ENCODE assay signal across 8 cellular contexts in genomic region chr4:153465922-153466636, GRCh38. TPM values are rescaled to one million over a fixed set of nuclear protein-coding genes. Genes with fewer than 3 reads are reported as not detected.
DNase-seq lines count a peak whose midpoint lies in the region; ATAC-seq and TF ChIP-seq lines count a peak whose summit lies in the region.

Gene TMEM131L, plus strand, starts transcription at chr4:153466360. Its CDS starts 38 bp downstream, at chr4:153466398.

- peaks cover 0 to 26% of the 10 kb centered on the region in 2 donors for H3K36me3 Mint-ChIP-seq in CD4-positive, alpha-beta memory T cell

- peaks cover 34% of the 10 kb centered on the region for H3K4me1 ChIP-seq in CD4-positive, alpha-beta memory T cell (ENCODE audit: insufficient read depth, low read length)
- H3K4me1 ChIP-seq in esophagus muscularis mucosa = peaks cover 27 to 62% (median 53%) of the 10 kb centered on the region in 4 donors
- peaks cover 13 to 61% (median 52%) of the 10 kb centered on the region in 4 donors for H3K4me1 ChIP-seq in stomach

- TF ChIP-seq POLR2A in esophagus muscularis mucosa (IDR thresholded peaks at IDR 0.05; ENCODE audit: low read depth) = peak; percentile 20
- peak in 1 of 4 donors; percentile 13 for TF ChIP-seq POLR2A in stomach (IDR thresholded peaks at IDR 0.05)

- intact Hi-C loops in CD4-positive, alpha-beta memory T cell (cut with micrococcal nuclease) = loop anchor here (1.0 kb wide), 3 partner anchors 31 to 56 kb away; no protein-coding TSS in a partner anchor
- intact Hi-C loops in esophagus muscularis mucosa (cut with DNase I) = loop anchor here (2.0 to 10.0 kb wide), 3 partner anchors 91 to 121 kb away; partner anchors contain the start of gene MND1
- intact Hi-C loops in stomach (cut with DNase I; ENCODE audit: low total_unique reads) = loop anchor here (10.0 kb wide), 1 partner anchor 109 kb away; no protein-coding TSS in a partner anchor

- H3K4me3 ChIP-seq in CD4-positive, alpha-beta memory T cell (ENCODE audit: low read length in 2 of 2) = peak within 1 kb of the TSS; percentile 79 to 86
- H3K4me3 ChIP-seq in esophagus muscularis mucosa (peak within 1 kb of the TSS; percentile 61 to 95 (median 88)), stomach (peak within 1 kb of the TSS; percentile 69 to 98 (median 82))

- peak within 1 kb of the TSS; percentile 89 to 99 (median 98) for H3K4me3 Mint-ChIP-seq in CD4-positive, alpha-beta memory T cell

- peak; percentile 10 to 33 (median 14) for TF ChIP-seq CTCF in esophagus muscularis mucosa (IDR thresholded peaks at IDR 0.05)
- TF ChIP-seq CTCF in stomach (IDR thresholded peaks at IDR 0.05) = peak in 1 of 7 experiments; percentile 14

- H3K27me3 ChIP-seq in CD4-positive, alpha-beta memory T cell (ENCODE audit: insufficient read depth, low read length) = no peaks in the 10 kb centered on the region
- H3K27me3 ChIP-seq in esophagus muscularis mucosa (no peaks in the 10 kb centered on the region), stomach (no peaks in the 10 kb centered on the region)

- POLR2A ChIA-PET in CD4-positive, alpha-beta memory T cell (lab: Charles Lee; ENCODE audit: partially characterized antibody) = interaction anchor here (0.8 to 20.6 kb wide), 33 partner anchors 9 to 930 kb away, joined by 3 to 546 read pairs (median 7); no protein-coding TSS in a partner anchor

- H3K4me1 Mint-ChIP-seq in CD4-positive, alpha-beta memory T cell = peaks cover 28 to 57% (median 34%) of the 10 kb centered on the region in 4 donors

- no peaks in the 10 kb centered on the region for H3K9me3 Mint-ChIP-seq in CD4-positive, alpha-beta memory T cell

- peak within 1 kb of the TSS; percentile 95 to 100 (median 98) for H3K27ac Mint-ChIP-seq in CD4-positive, alpha-beta memory T cell

- WGBS in esophagus muscularis mucosa = under 1% methylated on average over 43 of the region's 86 CpGs
- 0 to 1% (median 1%) methylated on average over 32 to 83 of the region's 86 CpGs for WGBS in stomach, 5 donors

- H3K9me3 ChIP-seq in CD4-positive, alpha-beta memory T cell (ENCODE audit: control insufficient read depth in 1 of 2, low read length in 2 of 2) = no peaks in the 10 kb centered on the region
- H3K9me3 ChIP-seq in esophagus muscularis mucosa = no peaks in the 10 kb centered on the region
- no peaks in the 10 kb centered on the region for H3K9me3 ChIP-seq in stomach

- no peaks in the 10 kb centered on the region for H3K27me3 Mint-ChIP-seq in CD4-positive, alpha-beta memory T cell

- CTCF ChIA-PET in CD4-positive, alpha-beta memory T cell (lab: Charles Lee; ENCODE audit: partially characterized antibody) = interaction anchor here (0.7 to 8.3 kb wide), 33 partner anchors 11 to 183 kb away, joined by 3 to 100 read pairs (median 6); no protein-coding TSS in a partner anchor

- DNase-seq in CD4-positive, alpha-beta memory T cell = peak; percentile 66 to 81 (median 73)
- DNase-seq in HPDE6-E6E7 (ENCODE audit: extremely low spot score) (peak; percentile 57), OCI-M1 (lab: John Stamatoyannopoulos, UW) (peak; percentile 96), esophagus muscularis mucosa (ENCODE audit: extremely low spot score) (peak; percentile 93), myocyte (ENCODE audit: low read depth) (peak; percentile 85), stomach (peak; percentile 72)
- peak; percentile 74 for DNase-seq in activated T-cell treated with anti-CD3 and anti-CD28 coated beads, Interleukin-2, amount 50 U/mL, for 1 hour

- H3K27ac ChIP-seq in CD4-positive, alpha-beta memory T cell (ENCODE audit: low read depth, low read length) = peak within 1 kb of the TSS; percentile 76
- peak within 1 kb of the TSS; percentile 82 to 89 (median 88) for H3K27ac ChIP-seq in esophagus muscularis mucosa (replicated peaks in 1 of 4)
- peak within 1 kb of the TSS; percentile 81 to 89 (median 88) for H3K27ac ChIP-seq in stomach

- peak; percentile 35 for ATAC-seq in GM19463 (IDR thresholded peaks at IDR 0.05; ENCODE audit: unreplicated experiment)

- no peak for TF ChIP-seq EP300 in esophagus muscularis mucosa (IDR thresholded peaks at IDR 0.05)
- TF ChIP-seq EP300 in stomach (IDR thresholded peaks at IDR 0.05) = no peak

- no peaks in the 10 kb centered on the region for H3K36me3 ChIP-seq in CD4-positive, alpha-beta memory T cell (ENCODE audit: insufficient read depth, low read length)
- H3K36me3 ChIP-seq in esophagus muscularis mucosa = no peaks in the 10 kb centered on the region
- H3K36me3 ChIP-seq in stomach = peaks cover 0 to 4% (median 0%) of the 10 kb centered on the region in 4 donors

RNA-seq across cellular contexts. Expression of gene TMEM131L, which starts in this region (rescaled TPM):
- 10 to 100 TPM; 62.5 to 65.6 TPM for total RNA-seq in CD4-positive, alpha-beta memory T cell
- 10 to 100 TPM; 20.8 to 43.8 TPM for polyA plus RNA-seq in CD4-positive, alpha-beta memory T cell
- total RNA-seq in esophagus muscularis mucosa (10 to 100 TPM; 10.3 to 16.3 (median 12.1) TPM), myocyte (12.1 and 13.3 TPM in 2 replicates), stomach (10 to 100 TPM; 12.9 to 40.0 (median 19.1) TPM)
- 3.8 TPM for polyA plus RNA-seq in myocyte (2012)
- 1 to 10 TPM; 2.4 to 4.4 (median 2.7) TPM for polyA plus RNA-seq in stomach

Comparison
In these comparisons a context has a peak if more than half of its experiments do, and no peak if none do; other contexts are left out.
1. Peak in every context shown above with its lines: DNase-seq, ATAC-seq, H3K4me3 ChIP-seq and H3K27ac ChIP-seq.
2. RNA of gene TMEM131L (polyA plus RNA-seq): 20.8 to 43.8 TPM in CD4-positive, alpha-beta memory T cell; 2.4 to 4.4 TPM in stomach; every median in the first group is over 4 times any median in the second.